Comparison of ENCODE assay signal across 16 cellular contexts in the genomic region with DNA sequence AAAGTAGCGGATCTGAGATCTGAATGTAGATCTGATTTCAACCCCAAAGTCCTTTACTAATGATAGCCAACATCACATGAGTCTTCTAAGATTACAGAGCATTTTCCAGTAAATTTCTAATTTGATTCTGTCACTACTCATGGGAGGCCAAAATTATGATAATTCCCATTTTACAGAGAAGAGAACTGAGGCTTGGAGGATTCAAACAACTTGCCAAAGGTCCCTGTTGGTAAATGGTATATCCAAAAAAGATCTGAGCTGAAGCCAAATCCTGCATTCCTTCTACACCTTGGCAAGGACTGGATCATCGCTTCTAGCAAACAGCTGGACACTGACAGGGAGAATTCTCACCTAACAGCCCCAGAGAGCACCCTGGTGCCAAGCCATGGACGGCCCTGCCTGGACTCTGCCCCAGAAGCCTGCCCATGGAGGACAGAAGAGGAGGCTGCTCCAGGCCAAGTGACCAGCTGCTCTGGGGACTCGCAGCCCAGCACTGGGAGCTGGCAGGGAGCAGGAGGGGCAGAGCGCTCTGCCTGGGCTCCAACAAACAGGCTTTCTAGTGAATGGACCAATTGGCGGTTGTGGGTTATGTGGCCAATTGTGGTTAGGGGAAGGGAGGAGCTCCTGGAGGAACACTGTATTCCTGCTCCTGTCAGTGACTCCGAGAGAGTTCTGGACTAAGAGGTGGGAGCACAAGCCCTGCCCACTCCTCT. TPM values are rescaled to one million over a fixed set of nuclear protein-coding genes. Genes with fewer than 3 reads are reported as not detected.
A peak's percentile ranks its signal among the peaks of the same experiment; 100 is the strongest.
DNase-seq lines count a peak whose midpoint lies in the region; ATAC-seq, FAIRE-seq and TF ChIP-seq lines count a peak whose summit lies in the region.
"Had no signal": no experiment of that assay in that cellular context is flagged by ENCODE, and none has a peak within 500 bp of the region (broad histone marks: within the 10 kb centered on the region; RNA-seq: fewer than 3 reads in every experiment).

No MANE protein-coding gene starts in this region.

- peaks cover 50% of the 10 kb centered on the region for H3K4me1 Mint-ChIP-seq in activated naive CD8-positive, alpha-beta T cell treated with anti-CD3 and anti-CD28 coated beads, Interleukin-2, amount 10 ng/mL, durations not matched to agents 7 days and 5 days
- peaks cover 40% of the 10 kb centered on the region for H3K4me1 Mint-ChIP-seq in activated naive CD8-positive, alpha-beta T cell treated with anti-CD3 and anti-CD28 coated beads, Interleukin-2, amount 50 U/mL, for 24 hours

- no peaks in the 10 kb centered on the region for H4K20me1 ChIP-seq in HepG2 (ENCODE audit: insufficient read depth, low read length)

- H3K4me3 ChIP-seq in HepG2 (replicated peaks in 1 of 3; ENCODE audit: insufficient read depth in 1 of 3, low read depth in 2 of 3, low read length in 3 of 3) (peak overlapping the region in 1 of 3 experiments; percentile 39; a peak in 2 of 6 replicates), Peyer's patch (no peak overlapping the region)
- H3K4me3 ChIP-seq: coronary artery had no signal

- no peak for DNase-seq in activated naive CD8-positive, alpha-beta T cell treated with anti-CD3 and anti-CD28 coated beads, Interleukin-2, amount 10 ng/mL, durations not matched to agents 7 days and 5 days
- DNase-seq in activated naive CD8-positive, alpha-beta T cell treated with anti-CD3 and anti-CD28 coated beads, Interleukin-2, amount 50 U/mL, for 24 hours: no peak
- DNase-seq in anterior cingulate cortex (lab: John Stamatoyannopoulos, UW) (peak in 52 of 58 donors; percentile 31 to 96 (median 78)), HepG2 (ENCODE audit: low spot score) (peak; percentile 31), substantia nigra (lab: John Stamatoyannopoulos, UW) (peak in 47 of 49 donors; percentile 43 to 97 (median 83)), DMS79 (lab: John Stamatoyannopoulos, UW) (no peak), NCI-H345 treated with DMSO at 0.1 percent for 48 hours (lab: John Stamatoyannopoulos, UW; ENCODE audit: unreplicated experiment) (no peak), Peyer's patch (no peak)
- DNase-seq: activated CD4-positive, alpha-beta T cell treated with anti-CD3 and anti-CD28 coated beads for 4 hours; activated effector memory CD4-positive, alpha-beta T cell treated with anti-CD3 and anti-CD28 coated beads, Interleukin-2, amount 50 U/mL, for 16 hours; DND-41; H7; natural killer cell; NCI-H1694; SK-N-SH had no signal

- H3K36me3 ChIP-seq in HepG2 (replicated peaks in 1 of 2; ENCODE audit: control insufficient read depth in 1 of 2, insufficient read depth in 2 of 2, low read length in 2 of 2): no peaks in the 10 kb centered on the region
- no peaks in the 10 kb centered on the region for H3K36me3 ChIP-seq in Peyer's patch

- no peak for ATAC-seq in activated naive CD8-positive, alpha-beta T cell treated with anti-CD3 and anti-CD28 coated beads, Interleukin-2, amount 10 ng/mL, durations not matched to agents 7 days and 5 days (ENCODE audit: low read depth)
- ATAC-seq in activated naive CD8-positive, alpha-beta T cell treated with anti-CD3 and anti-CD28 coated beads, Interleukin-2, amount 50 U/mL, for 24 hours: no peak
- peak; percentile 54 for ATAC-seq in HepG2
- ATAC-seq: natural killer cell had no signal

- BruUV-seq in HepG2 (replicated peaks; lab: Mats Ljungman, UMichigan): no TSS peak

- no peak for TF ChIP-seq EP300 in HepG2 (IDR thresholded peaks at IDR 0.05; ENCODE audit: low read depth in 2 of 2, low read length in 2 of 2)
- no peak for TF ChIP-seq EP300 in HepG2 (CRISPR knock-in tag; IDR thresholded peaks at IDR 0.05; ENCODE audit: borderline replicate concordance)

- H3K4me3 Mint-ChIP-seq in activated naive CD8-positive, alpha-beta T cell treated with anti-CD3 and anti-CD28 coated beads, Interleukin-2, amount 10 ng/mL, durations not matched to agents 7 days and 5 days: no peak overlapping the region
- no peak overlapping the region for H3K4me3 Mint-ChIP-seq in activated naive CD8-positive, alpha-beta T cell treated with anti-CD3 and anti-CD28 coated beads, Interleukin-2, amount 50 U/mL, for 24 hours
- H3K4me3 Mint-ChIP-seq: natural killer cell had no signal

- H3K27me3 Mint-ChIP-seq in activated naive CD8-positive, alpha-beta T cell treated with anti-CD3 and anti-CD28 coated beads, Interleukin-2, amount 10 ng/mL, durations not matched to agents 7 days and 5 days: no peaks in the 10 kb centered on the region
- peaks cover 5% of the 10 kb centered on the region for H3K27me3 Mint-ChIP-seq in activated naive CD8-positive, alpha-beta T cell treated with anti-CD3 and anti-CD28 coated beads, Interleukin-2, amount 50 U/mL, for 24 hours

- peak overlapping the region; percentile 32; the same call in 1 of the 2 replicates for H3K9ac ChIP-seq in HepG2 (ENCODE audit: insufficient read depth, low read depth, low read length)
- H3K9ac ChIP-seq: SK-N-SH had no signal

- FAIRE-seq in HepG2 (lab: Jason Lieb, UNC): no peak

- H3K9me3 Mint-ChIP-seq in activated naive CD8-positive, alpha-beta T cell treated with anti-CD3 and anti-CD28 coated beads, Interleukin-2, amount 10 ng/mL, durations not matched to agents 7 days and 5 days: no peaks in the 10 kb centered on the region
- H3K9me3 Mint-ChIP-seq in activated naive CD8-positive, alpha-beta T cell treated with anti-CD3 and anti-CD28 coated beads, Interleukin-2, amount 50 U/mL, for 24 hours: peaks cover 7% of the 10 kb centered on the region
- H3K9me3 Mint-ChIP-seq: natural killer cell had no signal

- peaks cover 3 to 39% of the 10 kb centered on the region in 2 experiments for H3K27me3 ChIP-seq in HepG2 (ENCODE audit: control insufficient read depth in 1 of 2, insufficient read depth in 2 of 2, low read length in 2 of 2)
- no peaks in the 10 kb centered on the region for H3K27me3 ChIP-seq in Peyer's patch

- H3K79me2 ChIP-seq in HepG2 (ENCODE audit: insufficient read depth, low read length): no peaks in the 10 kb centered on the region

- H2AFZ ChIP-seq in HepG2 (ENCODE audit: low read length): no peak overlapping the region

- POLR2A ChIA-PET in activated naive CD8-positive, alpha-beta T cell treated with anti-CD3 and anti-CD28 coated beads, Interleukin-2, amount 10 ng/mL, durations not matched to agents 7 days and 5 days (lab: Charles Lee): interaction anchor here (1.4 to 1.7 kb wide), 3 partner anchors 9 to 102 kb away, joined by 3 to 7 read pairs (median 3); no protein-coding TSS in a partner anchor
- POLR2A ChIA-PET in HepG2 (lab: Yijun Ruan, JAX): interaction anchor here (1.0 to 1.8 kb wide), 2 partner anchors 12 to 80 kb away, joined by 3 to 4 read pairs; a partner anchor contains a TSS

- H3K4me1 ChIP-seq in HepG2 (ENCODE audit: insufficient read depth, low read length): peaks cover 91% of the 10 kb centered on the region
- H3K4me1 ChIP-seq in Peyer's patch: peaks cover 0 to 12% (median 7%) of the 10 kb centered on the region in 4 donors

- peaks cover 6% of the 10 kb centered on the region for H3K36me3 Mint-ChIP-seq in activated naive CD8-positive, alpha-beta T cell treated with anti-CD3 and anti-CD28 coated beads, Interleukin-2, amount 10 ng/mL, durations not matched to agents 7 days and 5 days
- H3K36me3 Mint-ChIP-seq in activated naive CD8-positive, alpha-beta T cell treated with anti-CD3 and anti-CD28 coated beads, Interleukin-2, amount 50 U/mL, for 24 hours (ENCODE audit: low read depth): peaks cover 6% of the 10 kb centered on the region
- H3K36me3 Mint-ChIP-seq: natural killer cell had no signal

- intact Hi-C loops in HepG2 (cut with micrococcal nuclease; ENCODE audit: unreplicated experiment): no loop called here

- no peak for TF ChIP-seq RAD21 in HepG2 (CRISPR knock-in tag; IDR thresholded peaks at IDR 0.05)

- H3K9me3 ChIP-seq in HepG2 (ENCODE audit: low read length) (no peaks in the 10 kb centered on the region), Peyer's patch (no peaks in the 10 kb centered on the region)
- H3K9me3 ChIP-seq: SK-N-SH had no signal

- TF ChIP-seq POLR2A in HepG2 (IDR thresholded peaks at IDR 0.05; ENCODE audit: insufficient read depth in 1 of 2, low read depth in 2 of 2, low read length in 2 of 2) (no peak), Peyer's patch (IDR thresholded peaks at IDR 0.05) (no peak)

- peak overlapping the region; percentile 42 for H3K27ac Mint-ChIP-seq in activated naive CD8-positive, alpha-beta T cell treated with anti-CD3 and anti-CD28 coated beads, Interleukin-2, amount 10 ng/mL, durations not matched to agents 7 days and 5 days
- H3K27ac Mint-ChIP-seq in activated naive CD8-positive, alpha-beta T cell treated with anti-CD3 and anti-CD28 coated beads, Interleukin-2, amount 50 U/mL, for 24 hours: no peak overlapping the region
- H3K27ac Mint-ChIP-seq: natural killer cell had no signal

- 27% methylated on average over 4 of the region's 7 CpGs for WGBS in HepG2 (ENCODE audit: low lambda C conversion rate)

- H3K4me2 ChIP-seq in HepG2 (ENCODE audit: low read depth, low read length): peak overlapping the region; percentile 51
- H3K4me2 ChIP-seq: SK-N-SH had no signal

- TF ChIP-seq CTCF in HepG2 (CRISPR knock-in tag; IDR thresholded peaks at IDR 0.05) (no peak), Peyer's patch (IDR thresholded peaks at IDR 0.05) (no peak)

- H3K27ac ChIP-seq in HepG2 (ENCODE audit: extremely low read length, insufficient read depth, low read length) (no peak overlapping the region), substantia nigra (ENCODE audit: low read depth, low read length, poor library complexity, severe bottlenecking) (peak overlapping the region; percentile 85), Peyer's patch (no peak overlapping the region)
- H3K27ac ChIP-seq: coronary artery had no signal

- CTCF ChIA-PET in HepG2 (lab: Yijun Ruan, JAX; ENCODE audit: low intra/inter-chr PET ratio, low total read pairs): no interaction called here

- in situ Hi-C loops in HepG2 (cut with HindIII; ENCODE audit: extremely low pct_ligation_motif_present, low pct_unique_long_range_greater_than_20kb): no loop called here

RNA-seq across cellular contexts. Expression of a gene that starts 6.4 kb away (rescaled TPM):
- total RNA-seq in activated naive CD8-positive, alpha-beta T cell treated with anti-CD3 and anti-CD28 coated beads, Interleukin-2, amount 10 ng/mL, durations not matched to agents 7 days and 5 days: 10 to 100 TPM; 42.7 to 45.1 TPM
- 1.9 and 4.6 TPM in 2 replicates for total RNA-seq in HepG2 (2016; rRNA removed; fragmentation: Illumina TruSeq; extraction: Trizol)
- 0.71 and 1.2 TPM in 2 replicates for total RNA-seq in HepG2 (2016; cell fraction: cytosol; rRNA removed; fragmentation: Illumina TruSeq; extraction: Trizol; ENCODE audit: low read depth)
- total RNA-seq in HepG2 (2016; cell fraction: insoluble cytoplasmic fraction; rRNA removed; fragmentation: Illumina TruSeq; extraction: Trizol): 1.8 and 4.9 TPM in 2 replicates
- 1.3 and 2.0 TPM in 2 replicates for total RNA-seq in HepG2 (2016; cell fraction: membrane; rRNA removed; fragmentation: Illumina TruSeq; extraction: Trizol)
- 7.8 and 7.9 TPM in 2 replicates for total RNA-seq in HepG2 (2016; cell fraction: nucleus; rRNA removed; fragmentation: Illumina TruSeq; extraction: Trizol)
- 13.3 and 21.0 TPM in 2 replicates for polyA plus RNA-seq in HepG2 (2011; rRNA removed)
- polyA plus RNA-seq in HepG2 (2011; cell fraction: cytosol; rRNA removed): 10.4 and 15.2 TPM in 2 replicates
- polyA plus RNA-seq in HepG2 (2011; cell fraction: nucleus; rRNA removed): 23.0 and 27.9 TPM in 2 replicates
- 5.3 and 17.7 TPM in 2 replicates for polyA plus RNA-seq in HepG2 (2012)
- 0.42 and 0.62 TPM in 2 replicates for polyA plus RNA-seq in HepG2 (2016; cell fraction: cytosol; fragmentation: Illumina TruSeq; extraction: Trizol; ENCODE audit: low read depth)
- 1.8 and 2.7 TPM in 2 replicates for polyA plus RNA-seq in HepG2 (2016; cell fraction: insoluble cytoplasmic fraction; fragmentation: Illumina TruSeq; extraction: Trizol; ENCODE audit: low read depth)
- polyA plus RNA-seq in HepG2 (2016; cell fraction: membrane; fragmentation: Illumina TruSeq; extraction: Trizol; ENCODE audit: low read depth): 0.71 and 1.0 TPM in 2 replicates
- polyA plus RNA-seq in HepG2 (2016; cell fraction: nucleus; fragmentation: Illumina TruSeq; extraction: Trizol; ENCODE audit: insufficient read depth, low read depth): 14.8 and 15.3 TPM in 2 replicates
- 1.1 and 12.0 TPM in 2 replicates for polyA minus RNA-seq in HepG2 (2011; rRNA and poly(A)+ RNA removed; ENCODE audit: low replicate concordance)
- 11.0 and 19.9 TPM in 2 replicates for polyA minus RNA-seq in HepG2 (2011; cell fraction: cytosol; rRNA and poly(A)+ RNA removed)
- polyA minus RNA-seq in HepG2 (2011; cell fraction: nucleus; rRNA and poly(A)+ RNA removed): 7.9 and 15.2 TPM in 2 replicates
- 10 to 100 TPM in 3 of 4 donors, 1 to 10 TPM in 1; 8.9 to 49.5 (median 26.6) TPM for total RNA-seq in Peyer's patch

Comparison
In these comparisons a context has a peak if more than half of its experiments do, and no peak if none do; other contexts are left out.
1. DNase-seq: peak in anterior cingulate cortex (52 of 58), HepG2 (single experiment) and substantia nigra (47 of 49); none in activated naive CD8-positive, alpha-beta T cell treated with anti-CD3 and anti-CD28 coated beads, Interleukin-2, amount 10 ng/mL, durations not matched to agents 7 days and 5 days (single experiment), activated naive CD8-positive, alpha-beta T cell treated with anti-CD3 and anti-CD28 coated beads, Interleukin-2, amount 50 U/mL, for 24 hours (single experiment), DMS79 (single experiment), NCI-H345 treated with DMSO at 0.1 percent for 48 hours (single experiment) and Peyer's patch (0 of 3).